Comparison of ENCODE assay signal across 8 cellular contexts in genomic region chr19:24033962-24034342, GRCh38. TPM values are rescaled to one million over a fixed set of nuclear protein-coding genes. Genes with fewer than 3 reads are reported as not detected.
A peak's percentile ranks its signal among the peaks of the same experiment; 100 is the strongest.
DNase-seq lines count a peak whose midpoint lies in the region; ATAC-seq, FAIRE-seq and TF ChIP-seq lines count a peak whose summit lies in the region.

No MANE protein-coding gene starts in this region.

- POLR2A ChIA-PET in A549 (lab: Yijun Ruan, JAX) (interaction anchor here (0.6 to 3.1 kb wide), 8 partner anchors 14 to 639 kb away, joined by 4 to 37 read pairs (median 6); partner anchors contain the start of genes ZNF254, ZNF675, ZNF726 and ZNF91), GM10248 (lab: Yijun Ruan, JAX) (interaction anchor here (1.3 to 1.6 kb wide), 2 partner anchors 53 to 119 kb away, joined by 3 to 6 read pairs; partner anchors contain the start of genes ZNF254 and ZNF726)

- TF ChIP-seq POLR2A in A549 (IDR thresholded peaks at IDR 0.05; ENCODE audit: low read length) (no peak), gastroesophageal sphincter (IDR thresholded peaks at IDR 0.05) (no peak)

- peaks cover 32% of the 10 kb centered on the region for H3K36me3 Mint-ChIP-seq in activated naive CD4-positive, alpha-beta T cell treated with anti-CD3 and anti-CD28 coated beads, Interleukin-2, amount 10 ng/mL, durations not matched to agents 7 days and 5 days

- H3K27me3 ChIP-seq in gastroesophageal sphincter (no peaks in the 10 kb centered on the region), neuron (ENCODE audit: insufficient read depth, low read length) (no peaks in the 10 kb centered on the region)

- H3K4me1 Mint-ChIP-seq in activated naive CD4-positive, alpha-beta T cell treated with anti-CD3 and anti-CD28 coated beads, Interleukin-2, amount 10 ng/mL, durations not matched to agents 7 days and 5 days: peaks cover 34% of the 10 kb centered on the region

- FAIRE-seq in A549 (lab: Jason Lieb, UNC): no peak

- WGBS in A549 (ENCODE audit: missing lambda C conversion rate): 3% methylated on average over 15 of the region's 15 CpGs
- whole genome bisulfite sequencing in gastroesophageal sphincter (ENCODE audit: low coverage in 1 of 2), 2 donors: 0 to 2% methylated on average over 1 to 9 of the region's 15 CpGs

- TF ChIP-seq EP300 in A549 (IDR thresholded peaks at IDR 0.05) (no peak), gastroesophageal sphincter (IDR thresholded peaks at IDR 0.05) (no peak)

- no peak; the same call in 2 of the 3 replicates for TF ChIP-seq CTCF in A549 (IDR thresholded peaks at IDR 0.05)
- TF ChIP-seq CTCF in GM10248 (IDR thresholded peaks at IDR 0.05; ENCODE audit: control extremely low read depth, extremely low read depth, low read depth, missing control alignments): no peak
- no peak for TF ChIP-seq CTCF in gastroesophageal sphincter (IDR thresholded peaks at IDR 0.05)

- peak; percentile 26 to 56 for DNase-seq in A549 (ENCODE audit: low read depth in 1 of 2, low spot score in 1 of 2)
- peak; percentile 40 for DNase-seq in GM10248 (ENCODE audit: extremely low spot score)
- DNase-seq in NCI-H2107 (lab: John Stamatoyannopoulos, UW): peak; percentile 20
- DNase-seq in activated naive CD4-positive, alpha-beta T cell treated with anti-CD3 and anti-CD28 coated beads, Interleukin-2, amount 10 ng/mL, durations not matched to agents 7 days and 5 days: peak; percentile 56
- no peak for DNase-seq in OCI-M2 (lab: John Stamatoyannopoulos, UW; ENCODE audit: unreplicated experiment)

- H3K9me3 Mint-ChIP-seq in activated naive CD4-positive, alpha-beta T cell treated with anti-CD3 and anti-CD28 coated beads, Interleukin-2, amount 10 ng/mL, durations not matched to agents 7 days and 5 days: peaks cover 18% of the 10 kb centered on the region

- ATAC-seq in A549 (peak; percentile 56 to 58), HG02763 (IDR thresholded peaks at IDR 0.05; ENCODE audit: unreplicated experiment) (peak; percentile 19), gastroesophageal sphincter (peak; percentile 23)

- TF ChIP-seq RAD21 in A549 (conservative IDR thresholded peaks at IDR 0.05 in 1 of 2, IDR thresholded peaks at IDR 0.05 in 1 of 2): 0 out of 5 replicates have a peak, but pooled peaks of 1 of the 2 experiments have one; percentile 2

- H3K4me3 ChIP-seq in A549: peak overlapping the region; percentile 80
- peak overlapping the region; percentile 55 to 89 for H3K4me3 ChIP-seq in gastroesophageal sphincter
- H3K4me3 ChIP-seq in neuron (ENCODE audit: low read length): peak overlapping the region; percentile 79

- H3K4me3 Mint-ChIP-seq in activated naive CD4-positive, alpha-beta T cell treated with anti-CD3 and anti-CD28 coated beads, Interleukin-2, amount 10 ng/mL, durations not matched to agents 7 days and 5 days: peak overlapping the region; percentile 98

- peak overlapping the region; percentile 88 to 94 for H3K27ac ChIP-seq in A549
- H3K27ac ChIP-seq in gastroesophageal sphincter: peak overlapping the region; percentile 70 to 96 (median 91)

- H3K27ac Mint-ChIP-seq in activated naive CD4-positive, alpha-beta T cell treated with anti-CD3 and anti-CD28 coated beads, Interleukin-2, amount 10 ng/mL, durations not matched to agents 7 days and 5 days: peak overlapping the region; percentile 99

- H3K9me3 ChIP-seq in A549 (peaks cover 26% of the 10 kb centered on the region), gastroesophageal sphincter (no peaks in the 10 kb centered on the region), neuron (ENCODE audit: low read length) (peaks cover 21% of the 10 kb centered on the region)

- H3K36me3 ChIP-seq in gastroesophageal sphincter (peaks cover 0 to 25% of the 10 kb centered on the region in 2 donors), neuron (ENCODE audit: insufficient read depth, low read length) (peaks cover 29% of the 10 kb centered on the region)

- peak overlapping the region; percentile 55 for H2AFZ ChIP-seq in neuron (ENCODE audit: low read depth, low read length)

- H3K4me2 ChIP-seq in A549: peak overlapping the region; percentile 95

- no peaks in the 10 kb centered on the region for H3K27me3 Mint-ChIP-seq in activated naive CD4-positive, alpha-beta T cell treated with anti-CD3 and anti-CD28 coated beads, Interleukin-2, amount 10 ng/mL, durations not matched to agents 7 days and 5 days

- CTCF ChIA-PET in A549 (lab: Yijun Ruan, JAX) (interaction anchor here (0.9 to 1.8 kb wide), 6 partner anchors 9 to 53 kb away, joined by 3 to 10 read pairs (median 4); partner anchors contain the start of gene ZNF254), GM10248 (lab: Yijun Ruan, JAX) (interaction anchor here (0.9 to 1.2 kb wide), 5 partner anchors 11 to 136 kb away, joined by 3 read pairs; partner anchors contain the start of gene ZNF254)
- CTCF ChIA-PET in activated naive CD4-positive, alpha-beta T cell treated with anti-CD3 and anti-CD28 coated beads, Interleukin-2, amount 10 ng/mL, durations not matched to agents 7 days and 5 days (lab: Charles Lee): interaction anchor here (1.0 kb wide), 1 partner anchor 14 kb away, joined by 4 read pairs; no protein-coding TSS in a partner anchor

- H3K4me1 ChIP-seq in A549 (peaks cover 5% of the 10 kb centered on the region; the same call in 1 of the 3 replicates), gastroesophageal sphincter (peaks cover 0 to 49% (median 18%) of the 10 kb centered on the region in 3 donors), neuron (ENCODE audit: insufficient read depth, low read length) (peaks cover 11% of the 10 kb centered on the region)

TF ChIP-seq in A549, 52 proteins besides CTCF, POLR2A, EP300 and RAD21:
- TF ChIP-seq GATA3 (IDR thresholded peaks at IDR 0.05; ENCODE audit: borderline replicate concordance): no peak

RNA-seq across cellular contexts. Expression of gene ZNF254, which starts 53.0 kb away (rescaled TPM):
- polyA plus RNA-seq in A549 (2011; rRNA removed): 10.0 and 12.1 TPM in 2 replicates
- 4.2 and 4.7 TPM in 2 replicates for polyA plus RNA-seq in A549 (2012; cell fraction: cytosol; rRNA removed)
- 2.4 and 3.9 TPM in 2 replicates for polyA plus RNA-seq in A549 (2012; cell fraction: nucleus; rRNA removed)
- 7.6 to 10.6 TPM (median 7.8 TPM) in 3 replicates for polyA plus RNA-seq in A549 (2017; fragmentation: RNase III; extraction: RNeasy Plus Mini Kit Qiagen cat#74134 plus additional on column Dnase treatment)
- polyA minus RNA-seq in A549 (2011; rRNA and poly(A)+ RNA removed): 15.1 and 15.7 TPM in 2 replicates
- total RNA-seq in gastroesophageal sphincter: 10 to 100 TPM; 10.0 to 22.6 (median 13.5) TPM
